Comparison of ENCODE assay signal across 8 cellular contexts in the genomic region with DNA sequence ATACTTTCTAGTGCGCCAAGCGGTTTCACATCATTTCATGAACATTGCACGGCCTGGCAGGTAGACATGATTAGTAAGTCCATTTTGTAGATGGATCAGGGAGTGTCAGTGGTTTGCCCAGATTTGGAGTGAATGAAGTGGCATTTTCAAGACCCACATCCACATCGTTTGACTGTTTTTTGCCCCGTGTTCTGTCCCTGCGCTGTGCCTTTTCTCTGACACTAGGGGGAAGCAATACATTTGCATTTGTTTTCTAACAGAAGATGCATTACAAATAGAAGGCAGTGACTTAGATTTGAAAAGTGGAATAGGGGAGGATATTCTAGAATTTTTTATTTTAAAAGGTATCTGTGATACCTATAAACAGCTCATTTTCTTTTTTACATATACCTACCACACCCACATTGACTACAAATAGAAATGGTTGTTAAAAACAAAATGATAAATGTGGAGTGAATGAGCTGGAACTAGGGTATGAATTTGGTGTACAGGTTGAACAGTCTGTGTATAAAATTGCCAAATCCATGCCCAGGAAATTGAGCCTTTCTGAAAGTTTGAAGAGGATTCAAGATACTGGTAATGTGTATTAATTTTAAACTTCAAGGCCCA.
A peak's percentile ranks its signal among the peaks of the same experiment; 100 is the strongest.
DNase-seq lines count a peak whose midpoint lies in the region; ATAC-seq lines count a peak whose summit lies in the region.

No MANE protein-coding gene starts in this region.

- peak; percentile 4 for DNase-seq in stimulated activated CD4-positive, alpha-beta T cell treated with anti-CD3 and anti-CD28 coated beads, Interleukin-1b, Interleukin-23, amount 100 ng/mL, for 48 hours
- DNase-seq in stimulated activated CD4-positive, alpha-beta T cell treated with anti-CD3 and anti-CD28 coated beads, Interleukin-15, amount 100 ng/mL, for 24 hours: no peak
- DNase-seq in SKM-1 (lab: John Stamatoyannopoulos, UW; ENCODE audit: unreplicated experiment) (peak; percentile 8), inferior parietal cortex (ENCODE audit: extremely low spot score) (peak; percentile 55)

- ATAC-seq in HG03558 (IDR thresholded peaks at IDR 0.05; ENCODE audit: extremely low read depth, unreplicated experiment) (peak; percentile 59), HG03521 (IDR thresholded peaks at IDR 0.05; ENCODE audit: unreplicated experiment) (no peak), HG03039 (IDR thresholded peaks at IDR 0.05; ENCODE audit: unreplicated experiment) (no peak), HG03108 (IDR thresholded peaks at IDR 0.05; ENCODE audit: unreplicated experiment) (no peak)
